In the genomic region with DNA sequence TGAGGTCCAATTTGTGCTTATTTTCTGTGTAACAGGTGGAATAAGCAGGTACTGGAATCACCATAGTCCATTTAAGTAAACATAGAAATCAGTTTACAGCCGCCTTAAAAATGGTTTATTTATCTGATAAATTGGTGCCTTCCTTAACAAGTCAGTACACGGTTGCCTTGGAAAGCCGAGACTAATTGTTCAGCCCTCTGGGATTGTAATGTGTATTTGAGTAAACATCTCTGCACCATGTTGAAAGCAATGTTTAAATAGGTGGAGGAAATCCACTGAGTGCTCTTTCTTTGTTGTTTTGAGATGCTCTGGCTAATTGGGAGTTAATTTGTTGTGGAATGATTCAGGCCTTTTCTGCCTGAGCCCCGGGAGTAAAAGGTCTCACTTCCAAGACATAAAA, we compare ENCODE assay signal across 15 cellular contexts.
"Had no signal": no experiment of that assay in that cellular context is flagged by ENCODE, and none has a peak within 500 bp of the region (broad histone marks: within the 10 kb centered on the region; RNA-seq: fewer than 3 reads in every experiment).

No MANE protein-coding gene starts in this region.

- H3K4me1 ChIP-seq: foreskin keratinocyte had no signal

- H3K27me3 ChIP-seq: thyroid gland, uterus had no signal

- H3K4me3 ChIP-seq: thyroid gland, uterus had no signal

- H3K36me3 ChIP-seq: thyroid gland, uterus had no signal

- H3K27ac ChIP-seq: foreskin keratinocyte, thyroid gland, uterus had no signal

- DNase-seq: activated CD4-positive, alpha-beta T cell treated with anti-CD3 and anti-CD28 coated beads for 1 hour; activated CD4-positive, alpha-beta T cell treated with anti-CD3 and anti-CD28 coated beads, Interleukin-2, amount 50 U/mL, for 4 hours; activated naive CD4-positive, alpha-beta T cell treated with anti-CD3 and anti-CD28 coated beads for 36 hours; activated naive CD8-positive, alpha-beta T cell treated with anti-CD3 and anti-CD28 coated beads, Interleukin-2, amount 50 U/mL, for 24 hours; activated T-cell treated with anti-CD3 and anti-CD28 coated beads for 4 hours; effector memory CD8-positive, alpha-beta T cell; foreskin keratinocyte; kidney glomerular epithelial cell; mesendoderm; stimulated activated CD4-positive, alpha-beta T cell treated with anti-CD3 and anti-CD28 coated beads, Interleukin-12 subunit alpha, Interleukin-12 subunit beta, amount 100 ng/mL, for 4 hours; stimulated activated CD4-positive, alpha-beta T cell treated with anti-CD3 and anti-CD28 coated beads, Interleukin-2, amount 100 ng/mL, for 24 hours; thyroid gland; uterus had no signal

- ATAC-seq: activated naive CD8-positive, alpha-beta T cell treated with anti-CD3 and anti-CD28 coated beads, Interleukin-2, amount 50 U/mL, for 24 hours; activated T-helper 17 cell treated with anti-CD3 and anti-CD28 coated beads, Interleukin-2, amount 50 U/mL, for 72 hours; effector memory CD8-positive, alpha-beta T cell; foreskin keratinocyte; stimulated activated effector memory CD8-positive, alpha-beta T cell treated with anti-CD3 and anti-CD28 coated beads, Interleukin-12 subunit alpha, Interleukin-12 subunit beta, amount 100 ng/mL, for 72 hours had no signal

- H3K9me3 ChIP-seq: thyroid gland, uterus had no signal
